ENCODE assay signal across 13 cellular contexts in genomic region chr1:206052919-206053534, GRCh38. TPM values are rescaled to one million over a fixed set of nuclear protein-coding genes. Genes with fewer than 3 reads are reported as not detected.
A peak's percentile ranks its signal among the peaks of the same experiment; 100 is the strongest.
DNase-seq lines count a peak whose midpoint lies in the region; ATAC-seq and TF ChIP-seq lines count a peak whose summit lies in the region.
"Not testable (repeated sequence)": the region's sequence is repeated elsewhere in the genome, so short reads cannot be mapped to it uniquely, and the experiment has no call there.
"Had no signal": no experiment of that assay in that cellular context is flagged by ENCODE, and none has a peak within 500 bp of the region (broad histone marks: within the 10 kb centered on the region; RNA-seq: fewer than 3 reads in every experiment).

TSS of gene RHEX (plus strand) at chr1:206053173. CDS start at chr1:206097829, 44,656 bp downstream.

- H3K4me3 ChIP-seq in thymus (ENCODE audit: low read length): not testable (repeated sequence)

- intact Hi-C loops in Calu3 (cut with micrococcal nuclease; ENCODE audit: unreplicated experiment): not testable (repeated sequence)

- DNase-seq in Calu3 (peak; percentile 76), chondrocyte (ENCODE audit: low spot score) (peak; percentile 94), kidney glomerular epithelial cell (lab: John Stamatoyannopoulos, UW) (peak; percentile 88), neural crest cell (ENCODE audit: low read depth, low spot score) (peak; percentile 8)
- DNase-seq in activated CD8-positive, alpha-beta memory T cell treated with anti-CD3 and anti-CD28 coated beads, Interleukin-2, amount 10 ng/mL, durations not matched to agents 7 days and 5 days: peak; percentile 71

- H3K9me3 Mint-ChIP-seq in Calu3 (ENCODE audit: low read depth, unreplicated experiment); IgD-negative memory B cell; T-helper 1 cell treated with Interleukin-12 subunit alpha and Interleukin-12 subunit beta and Interleukin-4 antibody, amounts not matched to agents 30 μg/mL and 1 μg/mL, for 36 hours; activated CD8-positive, alpha-beta memory T cell treated with anti-CD3 and anti-CD28 coated beads, Interleukin-2, amount 10 ng/mL, durations not matched to agents 7 days and 5 days (ENCODE audit: low read depth); chondrocyte (ENCODE audit: low read depth); neural crest cell: not testable (repeated sequence)

- not testable (repeated sequence) for BruUV-seq in Calu3 (replicated peaks; lab: Mats Ljungman, UMichigan)

- not testable (repeated sequence) for H3K9me3 ChIP-seq in thymus (ENCODE audit: control insufficient read depth)

- H3K36me3 Mint-ChIP-seq in Calu3 (ENCODE audit: insufficient read depth, unreplicated experiment): peaks cover 74% of the 10 kb centered on the region
- H3K36me3 Mint-ChIP-seq in IgD-negative memory B cell; T-helper 1 cell treated with Interleukin-12 subunit alpha and Interleukin-12 subunit beta and Interleukin-4 antibody, amounts not matched to agents 30 μg/mL and 1 μg/mL, for 36 hours (ENCODE audit: low read depth); activated CD8-positive, alpha-beta memory T cell treated with anti-CD3 and anti-CD28 coated beads, Interleukin-2, amount 10 ng/mL, durations not matched to agents 7 days and 5 days; chondrocyte (ENCODE audit: low read depth); neural crest cell (ENCODE audit: low read depth): not testable (repeated sequence)

- peak; percentile 72 for ATAC-seq in activated CD8-positive, alpha-beta memory T cell treated with anti-CD3 and anti-CD28 coated beads, Interleukin-2, amount 10 ng/mL, durations not matched to agents 7 days and 5 days

- not testable (repeated sequence) for TF ChIP-seq CTCF in Calu3 (IDR thresholded peaks at IDR 0.05; ENCODE audit: unreplicated experiment); chondrocyte (IDR thresholded peaks at IDR 0.05); neural crest cell (conservative IDR thresholded peaks at IDR 0.05)

- H3K27ac Mint-ChIP-seq in Calu3 (ENCODE audit: unreplicated experiment): peak within 1 kb of the TSS; percentile 99
- peak within 1 kb of the TSS; percentile 89 to 98 (median 90) for H3K27ac Mint-ChIP-seq in IgD-negative memory B cell
- H3K27ac Mint-ChIP-seq in T-helper 1 cell treated with Interleukin-12 subunit alpha and Interleukin-12 subunit beta and Interleukin-4 antibody, amounts not matched to agents 30 μg/mL and 1 μg/mL, for 36 hours: peak within 1 kb of the TSS; percentile 69
- not testable (repeated sequence) for H3K27ac Mint-ChIP-seq in activated CD8-positive, alpha-beta memory T cell treated with anti-CD3 and anti-CD28 coated beads, Interleukin-2, amount 10 ng/mL, durations not matched to agents 7 days and 5 days
- H3K27ac Mint-ChIP-seq in chondrocyte (ENCODE audit: unreplicated experiment): peak within 1 kb of the TSS; percentile 23
- H3K27ac Mint-ChIP-seq in neural crest cell (ENCODE audit: unreplicated experiment): peak within 1 kb of the TSS; percentile 23

- CTCF ChIA-PET in Calu3 (lab: Charles Lee): interaction anchor here (1.2 kb wide), 1 partner anchor 13 kb away, joined by 6 read pairs; no protein-coding TSS in a partner anchor
- CTCF ChIA-PET in activated CD8-positive, alpha-beta memory T cell treated with anti-CD3 and anti-CD28 coated beads, Interleukin-2, amount 10 ng/mL, durations not matched to agents 7 days and 5 days (lab: Charles Lee): not testable (repeated sequence)

- H3K36me3 ChIP-seq in thymus (ENCODE audit: control insufficient read depth, insufficient read depth): not testable (repeated sequence)

- not testable (repeated sequence) for H3K27me3 Mint-ChIP-seq in Calu3 (ENCODE audit: unreplicated experiment); IgD-negative memory B cell; chondrocyte (ENCODE audit: low read depth); neural crest cell (ENCODE audit: low read depth)
- H3K27me3 Mint-ChIP-seq in T-helper 1 cell treated with Interleukin-12 subunit alpha and Interleukin-12 subunit beta and Interleukin-4 antibody, amounts not matched to agents 30 μg/mL and 1 μg/mL, for 36 hours (ENCODE audit: low read depth): peaks cover 30% of the 10 kb centered on the region
- H3K27me3 Mint-ChIP-seq in activated CD8-positive, alpha-beta memory T cell treated with anti-CD3 and anti-CD28 coated beads, Interleukin-2, amount 10 ng/mL, durations not matched to agents 7 days and 5 days: peaks cover 23% of the 10 kb centered on the region

- WGBS in thymus: 93% methylated on average over 16 of the region's 16 CpGs

- peak within 1 kb of the TSS; percentile 58 for H3K27ac ChIP-seq in thymus (ENCODE audit: low read depth)

- H3K27me3 ChIP-seq in thymus (ENCODE audit: control insufficient read depth, insufficient read depth): not testable (repeated sequence)

- H3K4me1 Mint-ChIP-seq in Calu3 (ENCODE audit: low read depth, unreplicated experiment) (peaks cover 86% of the 10 kb centered on the region), IgD-negative memory B cell (peaks cover 75 to 84% (median 84%) of the 10 kb centered on the region in 3 donors), neural crest cell (peaks cover 23% of the 10 kb centered on the region)
- peaks cover 39% of the 10 kb centered on the region for H3K4me1 Mint-ChIP-seq in T-helper 1 cell treated with Interleukin-12 subunit alpha and Interleukin-12 subunit beta and Interleukin-4 antibody, amounts not matched to agents 30 μg/mL and 1 μg/mL, for 36 hours (ENCODE audit: low read depth)
- H3K4me1 Mint-ChIP-seq in activated CD8-positive, alpha-beta memory T cell treated with anti-CD3 and anti-CD28 coated beads, Interleukin-2, amount 10 ng/mL, durations not matched to agents 7 days and 5 days: peaks cover 25% of the 10 kb centered on the region
- H3K4me1 Mint-ChIP-seq in chondrocyte (ENCODE audit: low read depth): not testable (repeated sequence)

- H3K4me3 Mint-ChIP-seq in Calu3 (ENCODE audit: low read depth, unreplicated experiment) (peak within 1 kb of the TSS; percentile 94), IgD-negative memory B cell (peak within 1 kb of the TSS; percentile 74 to 89 (median 80)), chondrocyte (ENCODE audit: unreplicated experiment) (peak within 1 kb of the TSS; percentile 1), neural crest cell (peak within 1 kb of the TSS; percentile 13)
- H3K4me3 Mint-ChIP-seq in T-helper 1 cell treated with Interleukin-12 subunit alpha and Interleukin-12 subunit beta and Interleukin-4 antibody, amounts not matched to agents 30 μg/mL and 1 μg/mL, for 36 hours: peak within 1 kb of the TSS; percentile 35
- H3K4me3 Mint-ChIP-seq in activated CD8-positive, alpha-beta memory T cell treated with anti-CD3 and anti-CD28 coated beads, Interleukin-2, amount 10 ng/mL, durations not matched to agents 7 days and 5 days: not testable (repeated sequence)

- H3K4me1 ChIP-seq in thymus (ENCODE audit: control insufficient read depth, insufficient read depth, low read length): peaks cover 16% of the 10 kb centered on the region

RNA-seq across cellular contexts. Expression of gene RHEX, which starts in this region (rescaled TPM):
- total RNA-seq in Calu3 (2022) (75.1 and 88.9 TPM in 2 replicates), chondrocyte (not detected in 3 replicates), neural crest cell (0.48 and 0.93 TPM in 2 replicates)
- polyA plus RNA-seq in IgD-negative memory B cell (2.0 TPM), thymus (1.7 TPM)
- total RNA-seq in activated CD8-positive, alpha-beta memory T cell treated with anti-CD3 and anti-CD28 coated beads, Interleukin-2, amount 10 ng/mL, durations not matched to agents 7 days and 5 days: not detected
- total RNA-seq: activated CD8-positive, alpha-beta memory T cell treated with anti-CD3 and anti-CD28 coated beads for 36 hours; G401; IMR-90; occipital lobe had no signal
- polyA plus RNA-seq: IMR-90, right cardiac atrium had no signal

Comparison
In these comparisons a context has a peak if more than half of its experiments do, and no peak if none do; other contexts are left out.
1. RNA of gene RHEX (total RNA-seq): 75.1 to 88.9 TPM in Calu3; 0.48 to 0.93 TPM in neural crest cell, not detected in activated CD8-positive, alpha-beta memory T cell treated with anti-CD3 and anti-CD28 coated beads, Interleukin-2, amount 10 ng/mL, durations not matched to agents 7 days and 5 days and not detected in chondrocyte; every median in the first group is over 10 times any median in the second.
2. Peak in DNase-seq and ATAC-seq in activated CD8-positive, alpha-beta memory T cell treated with anti-CD3 and anti-CD28 coated beads, Interleukin-2, amount 10 ng/mL, durations not matched to agents 7 days and 5 days; RNA of the gene not detected or under 1 TPM.
3. Peak in DNase-seq in chondrocyte; RNA of the gene not detected or under 1 TPM.
4. Peak in DNase-seq in neural crest cell; RNA of the gene not detected or under 1 TPM.
5. DNase-seq: peak in every context shown above with its lines; median percentile 94 in chondrocyte; 88 in kidney glomerular epithelial cell; 76 in Calu3; 71 in activated CD8-positive, alpha-beta memory T cell treated with anti-CD3 and anti-CD28 coated beads, Interleukin-2, amount 10 ng/mL, durations not matched to agents 7 days and 5 days; 8 in neural crest cell.